ENCODE assay signal across 8 cellular contexts in genomic region chr3:151168269-151169094, GRCh38. TPM values are rescaled to one million over a fixed set of nuclear protein-coding genes. Genes with fewer than 3 reads are reported as not detected.
A peak's percentile ranks its signal among the peaks of the same experiment; 100 is the strongest.
DNase-seq lines count a peak whose midpoint lies in the region; ATAC-seq and TF ChIP-seq lines count a peak whose summit lies in the region.

No MANE protein-coding gene starts in this region.

- H3K27me3 Mint-ChIP-seq in CD14-positive monocyte (ENCODE audit: low read depth in 3 of 3) (peaks cover 0 to 2% (median 0%) of the 10 kb centered on the region in 3 donors), nephron progenitor cell (ENCODE audit: low read depth, poor library complexity) (peaks cover 6% of the 10 kb centered on the region)

- H3K9me3 Mint-ChIP-seq in CD14-positive monocyte (no peaks in the 10 kb centered on the region), nephron progenitor cell (no peaks in the 10 kb centered on the region)

- DNase-seq in CD14-positive monocyte (ENCODE audit: low spot score) = peak; percentile 58
- peak; percentile 52 to 79 for DNase-seq in HL-60 (ENCODE audit: low read depth in 1 of 2, low spot score in 1 of 2)
- peak; percentile 89 for DNase-seq in NOMO-1 treated with DMSO at 0.1 percent for 48 hours (lab: John Stamatoyannopoulos, UW; ENCODE audit: unreplicated experiment)
- peak; percentile 87 for DNase-seq in activated CD8-positive, alpha-beta memory T cell treated with anti-CD3 and anti-CD28 coated beads, Interleukin-2, amount 50 U/mL, for 4 hours
- DNase-seq in nephron progenitor cell = peak; percentile 76
- peak; percentile 84 for DNase-seq in stomach

- whole genome bisulfite sequencing in stomach, 5 donors = 13 to 22% (median 20%) methylated on average over 7 of the region's 7 CpGs

- H3K4me3 ChIP-seq in HL-60 (replicated peaks; ENCODE audit: insufficient read depth, low read length) (no peak overlapping the region), stomach (no peak overlapping the region)

- no peak for TF ChIP-seq POLR2A in stomach (IDR thresholded peaks at IDR 0.05)

- H3K9me3 ChIP-seq in stomach = no peaks in the 10 kb centered on the region

- intact Hi-C loops in CD14-positive monocyte (cut with micrococcal nuclease) = loop anchor here (5.0 kb wide), 2 partner anchors 59 to 114 kb away; no protein-coding TSS in a partner anchor
- intact Hi-C loops in stomach (cut with DNase I; ENCODE audit: low total_unique reads) = no loop called here

- H3K27ac ChIP-seq in HL-60 (replicated peaks) (no peak overlapping the region), stomach (peak overlapping the region in 2 of 5 donors; percentile 51 to 64)

- no peak for TF ChIP-seq EP300 in stomach (IDR thresholded peaks at IDR 0.05)

- ATAC-seq in GM19351 (IDR thresholded peaks at IDR 0.05; ENCODE audit: unreplicated experiment) (peak; percentile 52), esophagus mucosa (peak; percentile 83)

- H3K27me3 ChIP-seq in HL-60 (ENCODE audit: insufficient read depth, poor library complexity, severe bottlenecking) (no peaks in the 10 kb centered on the region), stomach (no peaks in the 10 kb centered on the region)

- no peak overlapping the region for H3K4me3 Mint-ChIP-seq in CD14-positive monocyte
- H3K4me3 Mint-ChIP-seq in nephron progenitor cell = no peak overlapping the region

- H3K4me1 Mint-ChIP-seq in CD14-positive monocyte (peaks cover 43% of the 10 kb centered on the region), nephron progenitor cell (peaks cover 26% of the 10 kb centered on the region)

- H3K27ac Mint-ChIP-seq in CD14-positive monocyte (peak overlapping the region; percentile 92 to 96 (median 95)), nephron progenitor cell (no peak overlapping the region)

- H3K36me3 Mint-ChIP-seq in CD14-positive monocyte = no peaks in the 10 kb centered on the region
- H3K36me3 Mint-ChIP-seq in nephron progenitor cell (ENCODE audit: low read depth) = peaks cover 10% of the 10 kb centered on the region

- TF ChIP-seq CTCF in CD14-positive monocyte (IDR thresholded peaks at IDR 0.05) (peak; percentile 86), HL-60 (IDR thresholded peaks at IDR 0.05; ENCODE audit: insufficient read depth, low read length) (peak; percentile 47), nephron progenitor cell (IDR thresholded peaks at IDR 0.05) (peak; percentile 75), stomach (IDR thresholded peaks at IDR 0.05) (peak in 5 of 7 experiments; percentile 55 to 73 (median 69))

- peaks cover 0 to 27% (median 4%) of the 10 kb centered on the region in 4 donors for H3K4me1 ChIP-seq in stomach

- H3K36me3 ChIP-seq in stomach = no peaks in the 10 kb centered on the region

RNA-seq across cellular contexts. Expression of gene GPR171, which starts 34.5 kb away (rescaled TPM):
- polyA plus RNA-seq in CD14-positive monocyte = under 1 TPM in 1 of 2 donors, not detected in 1; 0.20 TPM
- 0.32 TPM for total RNA-seq in esophagus mucosa
- total RNA-seq in stomach = 10 to 100 TPM in 3 of 5 donors, under 1 TPM in 1, not detected in 1; 0.73 to 37.5 (median 20.5) TPM
- 1 to 10 TPM in 2 of 3 donors, under 1 TPM in 1; 0.44 to 1.4 (median 1.3) TPM for polyA plus RNA-seq in stomach
